30 cellular contexts compared by ENCODE assay signal in genomic region chr16:24445216-24445615, GRCh38.
"Had no signal": no experiment of that assay in that cellular context is flagged by ENCODE, and none has a peak within 500 bp of the region (broad histone marks: within the 10 kb centered on the region; RNA-seq: fewer than 3 reads in every experiment).

No MANE protein-coding gene starts in this region.

- ATAC-seq: naive thymus-derived CD4-positive, alpha-beta T cell; natural killer cell; pancreas; psoas muscle; right cardiac atrium; sciatic nerve; stimulated activated memory B cell treated with anti-CD40 and anti-IgM and Interleukin-4, amounts not matched to agents 10 μg/mL and 1 μg/mL and 100 μg/mL, for 72 hours; stimulated activated naive CD8-positive, alpha-beta T cell treated with anti-CD3 and anti-CD28 coated beads, Interleukin-15, amount 100 ng/mL, for 72 hours; stimulated activated naive CD8-positive, alpha-beta T cell treated with anti-CD3 and anti-CD28 coated beads, Interleukin-15, Interleukin-2, amounts not matched to agents 100 U/mL and 50 U/mL, for 24 hours; upper lobe of right lung had no signal

- H3K27me3 ChIP-seq: neural progenitor cell, pancreas, suprapubic skin, testis, transverse colon, upper lobe of right lung, uterus had no signal

- H3K4me1 ChIP-seq: neural progenitor cell, pancreas, psoas muscle, spleen, suprapubic skin, testis, tibial artery, transverse colon, upper lobe of right lung, uterus had no signal

- H3K4me3 Mint-ChIP-seq: naive thymus-derived CD4-positive, alpha-beta T cell; natural killer cell; nephron; neural progenitor cell; stimulated activated memory B cell treated with anti-CD40 and anti-IgM and Interleukin-4, amounts not matched to agents 10 μg/mL and 1 μg/mL and 100 μg/mL, for 72 hours; stimulated activated naive CD8-positive, alpha-beta T cell treated with anti-CD3 and anti-CD28 coated beads, Interleukin-15, amount 100 ng/mL, for 72 hours; type B pancreatic cell had no signal

- H3K36me3 Mint-ChIP-seq: naive thymus-derived CD4-positive, alpha-beta T cell; natural killer cell; neural progenitor cell; stimulated activated memory B cell treated with anti-CD40 and anti-IgM and Interleukin-4, amounts not matched to agents 10 μg/mL and 1 μg/mL and 100 μg/mL, for 72 hours; type B pancreatic cell had no signal

- H3K27ac ChIP-seq: neural progenitor cell, pancreas, psoas muscle, skin epidermis, spleen, suprapubic skin, testis, tibial artery, transverse colon, upper lobe of right lung, uterus had no signal

- H3K4me1 Mint-ChIP-seq: naive thymus-derived CD4-positive, alpha-beta T cell; natural killer cell; nephron; neural progenitor cell; stimulated activated memory B cell treated with anti-CD40 and anti-IgM and Interleukin-4, amounts not matched to agents 10 μg/mL and 1 μg/mL and 100 μg/mL, for 72 hours; stimulated activated naive CD8-positive, alpha-beta T cell treated with anti-CD3 and anti-CD28 coated beads, Interleukin-15, amount 100 ng/mL, for 72 hours had no signal

- H3K9me3 Mint-ChIP-seq: naive thymus-derived CD4-positive, alpha-beta T cell; natural killer cell; nephron; neural progenitor cell; stimulated activated memory B cell treated with anti-CD40 and anti-IgM and Interleukin-4, amounts not matched to agents 10 μg/mL and 1 μg/mL and 100 μg/mL, for 72 hours; stimulated activated naive CD8-positive, alpha-beta T cell treated with anti-CD3 and anti-CD28 coated beads, Interleukin-15, amount 100 ng/mL, for 72 hours; type B pancreatic cell had no signal

- H3K27me3 Mint-ChIP-seq: progenitor cell of endocrine pancreas, type B pancreatic cell had no signal

- DNase-seq: naive thymus-derived CD4-positive, alpha-beta T cell; natural killer cell; occipital lobe; pancreas; psoas muscle; right cardiac atrium; spleen; stimulated activated CD4-positive, alpha-beta T cell treated with anti-CD3 and anti-CD28 coated beads, Interleukin-12 subunit alpha, Interleukin-12 subunit beta, amount 100 ng/mL, for 4 hours; stimulated activated CD4-positive, alpha-beta T cell treated with anti-CD3 and anti-CD28 coated beads, Interleukin-1b, Interleukin-23, amount 100 ng/mL, for 48 hours; stimulated activated CD4-positive, alpha-beta T cell treated with anti-CD3 and anti-CD28 coated beads, Interleukin-4, amount 100 ng/mL, for 1 hour; stimulated activated CD4-positive, alpha-beta T cell treated with anti-CD3 and anti-CD28 coated beads, Interleukin-4, amount 100 ng/mL, for 4 hours; stimulated activated CD8-positive, alpha-beta memory T cell treated with anti-CD3 and anti-CD28 coated beads, Interleukin-4, amount 100 ng/mL, for 48 hours; stimulated activated naive CD4-positive, alpha-beta T cell; stimulated activated naive CD8-positive, alpha-beta T cell treated with anti-CD3 and anti-CD28 coated beads, Interleukin-15, amount 100 ng/mL, for 72 hours; stimulated activated naive CD8-positive, alpha-beta T cell treated with anti-CD3 and anti-CD28 coated beads, Interleukin-15, Interleukin-2, amounts not matched to agents 100 U/mL and 50 U/mL, for 24 hours; substantia nigra; testis; tibial artery; transverse colon; upper lobe of right lung; uterus had no signal

- H2AFZ ChIP-seq: neural progenitor cell had no signal

- H3K9ac ChIP-seq: neural progenitor cell had no signal

- H3K4me2 ChIP-seq: neural progenitor cell, smooth muscle cell had no signal

- H3K27ac Mint-ChIP-seq: naive thymus-derived CD4-positive, alpha-beta T cell; natural killer cell; nephron; neural progenitor cell; progenitor cell of endocrine pancreas; stimulated activated memory B cell treated with anti-CD40 and anti-IgM and Interleukin-4, amounts not matched to agents 10 μg/mL and 1 μg/mL and 100 μg/mL, for 72 hours; stimulated activated naive CD8-positive, alpha-beta T cell treated with anti-CD3 and anti-CD28 coated beads, Interleukin-15, amount 100 ng/mL, for 72 hours; type B pancreatic cell had no signal

- FAIRE-seq: pancreas had no signal

- H3K9me3 ChIP-seq: pancreas, psoas muscle, spleen, suprapubic skin, testis, tibial artery, transverse colon, upper lobe of right lung, uterus had no signal

- H3K36me3 ChIP-seq: neural progenitor cell, pancreas, spleen, suprapubic skin, tibial artery, transverse colon, upper lobe of right lung, uterus had no signal

- H3K4me3 ChIP-seq: neural progenitor cell, pancreas, psoas muscle, skin epidermis, smooth muscle cell, spleen, suprapubic skin, testis, tibial artery, transverse colon, upper lobe of right lung, uterus had no signal
